In the genomic region with DNA sequence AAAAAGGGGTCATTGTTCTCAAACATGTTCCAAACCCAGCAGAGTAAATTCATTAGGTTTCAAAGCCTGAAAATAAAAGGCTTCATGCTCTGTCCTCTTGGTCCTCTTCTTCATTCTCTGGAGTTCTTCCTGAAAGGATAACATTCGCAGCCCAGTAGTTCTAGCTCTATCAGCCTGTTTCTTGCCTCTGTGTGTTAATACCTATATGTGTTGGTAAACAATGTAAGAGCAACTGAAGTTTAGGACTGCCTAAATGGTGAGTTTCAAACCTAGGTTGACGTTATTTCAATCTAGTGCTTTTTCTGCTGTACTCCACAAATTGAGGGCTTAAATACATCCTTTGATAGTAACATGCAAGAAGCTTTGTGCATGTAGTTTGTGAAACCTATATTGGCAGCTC, we compare ENCODE assay signal across 14 cellular contexts. TPM values are rescaled to one million over a fixed set of nuclear protein-coding genes. Genes with fewer than 3 reads are reported as not detected.
DNase-seq lines count a peak whose midpoint lies in the region; ATAC-seq and TF ChIP-seq lines count a peak whose summit lies in the region.
"Had no signal": no experiment of that assay in that cellular context is flagged by ENCODE, and none has a peak within 500 bp of the region (broad histone marks: within the 10 kb centered on the region; RNA-seq: fewer than 3 reads in every experiment).

No MANE protein-coding gene starts in this region.

- no peak overlapping the region for H2BK15ac ChIP-seq in mesenchymal stem cell (ENCODE audit: low read depth, poor library complexity, severe bottlenecking)

- H3K27ac ChIP-seq in left ventricle myocardium inferior (replicated peaks) (peak overlapping the region; percentile 8), breast epithelium (peak overlapping the region; percentile 22 to 50), mesenchymal stem cell (ENCODE audit: low read length, poor library complexity, severe bottlenecking) (peak overlapping the region; percentile 27)

- no peak overlapping the region for H2BK12ac ChIP-seq in mesenchymal stem cell (ENCODE audit: low read length in 2 of 2)

- no peak for ATAC-seq in left ventricle myocardium superior
- ATAC-seq in HG03520 (IDR thresholded peaks at IDR 0.05; ENCODE audit: unreplicated experiment) = no peak
- no peak for ATAC-seq in GM21717 (IDR thresholded peaks at IDR 0.05; ENCODE audit: unreplicated experiment)
- ATAC-seq in GM18520 (IDR thresholded peaks at IDR 0.05; ENCODE audit: unreplicated experiment) = no peak

- H2BK120ac ChIP-seq in mesenchymal stem cell (ENCODE audit: low read depth, low read length) = no peak overlapping the region

- no peak overlapping the region for H4K8ac ChIP-seq in mesenchymal stem cell (ENCODE audit: low read length)

- TF ChIP-seq CTCF in left ventricle myocardium inferior (IDR thresholded peaks at IDR 0.05; ENCODE audit: borderline replicate concordance) (no peak), breast epithelium (IDR thresholded peaks at IDR 0.05) (no peak)

- H3K4ac ChIP-seq in mesenchymal stem cell (ENCODE audit: low read depth in 1 of 2, low read length in 2 of 2) = no peak overlapping the region

- no peak overlapping the region for H3K23ac ChIP-seq in mesenchymal stem cell (ENCODE audit: low read length in 2 of 2)

- no peak overlapping the region for H3K4me3 ChIP-seq in left ventricle myocardium inferior
- H3K4me3 ChIP-seq in breast epithelium = no peak overlapping the region
- peak overlapping the region in 1 of 2 experiments; percentile 49 for H3K4me3 ChIP-seq in mesenchymal stem cell (ENCODE audit: insufficient read depth in 1 of 2, low read depth in 1 of 2, low read length in 2 of 2)

- intact Hi-C loops in left ventricle myocardium inferior (cut with micrococcal nuclease) = no loop called here
- intact Hi-C loops in left ventricle myocardium superior (cut with micrococcal nuclease) = no loop called here
- intact Hi-C loops in breast epithelium (cut with DNase I; ENCODE audit: low total_unique reads) = no loop called here

- H3K27me3 ChIP-seq in left ventricle myocardium inferior (ENCODE audit: low read depth) = no peaks in the 10 kb centered on the region
- H3K27me3 ChIP-seq in breast epithelium = no peaks in the 10 kb centered on the region
- no peaks in the 10 kb centered on the region for H3K27me3 ChIP-seq in mesenchymal stem cell (ENCODE audit: control insufficient read depth in 1 of 2, insufficient read depth in 1 of 2, low read length in 2 of 2)

- H3K4me2 ChIP-seq in mesenchymal stem cell (ENCODE audit: low read length, poor library complexity, severe bottlenecking) = no peak overlapping the region

- no peak overlapping the region for H3K18ac ChIP-seq in mesenchymal stem cell (ENCODE audit: low read depth in 1 of 2, low read length in 2 of 2)

- no peak for TF ChIP-seq POLR2A in breast epithelium (IDR thresholded peaks at IDR 0.05)

- no peak overlapping the region for H4K91ac ChIP-seq in mesenchymal stem cell (ENCODE audit: low read length)

- H3K9me3 ChIP-seq in left ventricle myocardium inferior (replicated peaks) (no peaks in the 10 kb centered on the region), breast epithelium (no peaks in the 10 kb centered on the region), mesenchymal stem cell (ENCODE audit: control insufficient read depth, low read length) (no peaks in the 10 kb centered on the region)

- no peak overlapping the region for H2BK5ac ChIP-seq in mesenchymal stem cell (ENCODE audit: low read depth, low read length, poor library complexity, severe bottlenecking)

- 96% methylated on average over 2 of the region's 2 CpGs for WGBS in mesenchymal stem cell

- H3K36me3 ChIP-seq in left ventricle myocardium inferior (peaks cover 45% of the 10 kb centered on the region), breast epithelium (no peaks in the 10 kb centered on the region), mesenchymal stem cell (ENCODE audit: control insufficient read depth in 1 of 2, insufficient read depth in 2 of 2, low read depth in 1 of 2, low read length in 2 of 2) (peaks cover 4 to 40% of the 10 kb centered on the region in 2 experiments)

- no peak overlapping the region for H2AK5ac ChIP-seq in mesenchymal stem cell (ENCODE audit: low read length, severe bottlenecking)

- peaks cover 6% of the 10 kb centered on the region for H3K79me1 ChIP-seq in mesenchymal stem cell (replicated peaks; ENCODE audit: low read length, poor library complexity, severe bottlenecking)

- no peak overlapping the region for H2AFZ ChIP-seq in mesenchymal stem cell (ENCODE audit: low read depth, low read length)

- H3K14ac ChIP-seq in mesenchymal stem cell (ENCODE audit: low read length in 2 of 2) = no peak overlapping the region

- H3K9ac ChIP-seq in mesenchymal stem cell (ENCODE audit: low read length) = peak overlapping the region; percentile 65

- DNase-seq in left ventricle myocardium inferior (no peak), left ventricle myocardium superior (no peak), breast epithelium (ENCODE audit: low spot score in 2 of 2) (no peak), mesenchymal stem cell (no peak), NK-92 (lab: John Stamatoyannopoulos, UW; ENCODE audit: unreplicated experiment) (no peak)
- DNase-seq: activated CD4-positive, alpha-beta T cell treated with anti-CD3 and anti-CD28 coated beads for 48 hours; activated naive CD4-positive, alpha-beta T cell; kidney; NCI-H2081; stimulated activated CD4-positive, alpha-beta T cell treated with anti-CD3 and anti-CD28 coated beads, Interleukin-12 subunit alpha, Interleukin-12 subunit beta, amount 100 ng/mL, for 4 hours; trophoblast cell had no signal

- H3K4me1 ChIP-seq in left ventricle myocardium inferior = peaks cover 75% of the 10 kb centered on the region
- no peaks in the 10 kb centered on the region for H3K4me1 ChIP-seq in breast epithelium
- H3K4me1 ChIP-seq in mesenchymal stem cell (ENCODE audit: control insufficient read depth, insufficient read depth, low read depth, low read length) = no peaks in the 10 kb centered on the region

RNA-seq across cellular contexts. Expression of a gene that starts 9.4 kb away (rescaled TPM):
- total RNA-seq in left ventricle myocardium inferior (31.1 TPM), left ventricle myocardium superior (37.7 TPM), breast epithelium (10 to 100 TPM; 28.6 to 59.7 (median 36.4) TPM)
- polyA plus RNA-seq in mesenchymal stem cell (2013, experiment 1 of 2) = 27.3 TPM
- 29.6 TPM for polyA plus RNA-seq in mesenchymal stem cell (2013, experiment 2 of 2)

RNA-seq across cellular contexts. Expression of a gene that starts 9.7 kb away (rescaled TPM):
- 13.8 TPM for total RNA-seq in left ventricle myocardium inferior
- 10.0 TPM for total RNA-seq in left ventricle myocardium superior
- 10 to 100 TPM in 2 of 3 donors, 1 to 10 TPM in 1; 5.0 to 15.4 (median 13.6) TPM for total RNA-seq in breast epithelium
- polyA plus RNA-seq in mesenchymal stem cell (2013, experiment 1 of 2) = 3.2 TPM
- 3.3 TPM for polyA plus RNA-seq in mesenchymal stem cell (2013, experiment 2 of 2)
